In genomic region chr14:21356511-21356910, GRCh38 we compare ENCODE assay signal across 1 cellular context.
TF ChIP-seq lines count a peak whose summit lies in the region.

No MANE protein-coding gene starts in this region.

TF ChIP-seq in HepG2, 621 proteins besides CTCF, POLR2A, EP300 and RAD21:
- TF ChIP-seq ZNF121 (CRISPR knock-in tag; IDR thresholded peaks at IDR 0.05) (peak; percentile 88), ATF7-NPFF (CRISPR knock-in tag; IDR thresholded peaks at IDR 0.05; ENCODE audit: low read depth) (no peak)
